In the genomic region with DNA sequence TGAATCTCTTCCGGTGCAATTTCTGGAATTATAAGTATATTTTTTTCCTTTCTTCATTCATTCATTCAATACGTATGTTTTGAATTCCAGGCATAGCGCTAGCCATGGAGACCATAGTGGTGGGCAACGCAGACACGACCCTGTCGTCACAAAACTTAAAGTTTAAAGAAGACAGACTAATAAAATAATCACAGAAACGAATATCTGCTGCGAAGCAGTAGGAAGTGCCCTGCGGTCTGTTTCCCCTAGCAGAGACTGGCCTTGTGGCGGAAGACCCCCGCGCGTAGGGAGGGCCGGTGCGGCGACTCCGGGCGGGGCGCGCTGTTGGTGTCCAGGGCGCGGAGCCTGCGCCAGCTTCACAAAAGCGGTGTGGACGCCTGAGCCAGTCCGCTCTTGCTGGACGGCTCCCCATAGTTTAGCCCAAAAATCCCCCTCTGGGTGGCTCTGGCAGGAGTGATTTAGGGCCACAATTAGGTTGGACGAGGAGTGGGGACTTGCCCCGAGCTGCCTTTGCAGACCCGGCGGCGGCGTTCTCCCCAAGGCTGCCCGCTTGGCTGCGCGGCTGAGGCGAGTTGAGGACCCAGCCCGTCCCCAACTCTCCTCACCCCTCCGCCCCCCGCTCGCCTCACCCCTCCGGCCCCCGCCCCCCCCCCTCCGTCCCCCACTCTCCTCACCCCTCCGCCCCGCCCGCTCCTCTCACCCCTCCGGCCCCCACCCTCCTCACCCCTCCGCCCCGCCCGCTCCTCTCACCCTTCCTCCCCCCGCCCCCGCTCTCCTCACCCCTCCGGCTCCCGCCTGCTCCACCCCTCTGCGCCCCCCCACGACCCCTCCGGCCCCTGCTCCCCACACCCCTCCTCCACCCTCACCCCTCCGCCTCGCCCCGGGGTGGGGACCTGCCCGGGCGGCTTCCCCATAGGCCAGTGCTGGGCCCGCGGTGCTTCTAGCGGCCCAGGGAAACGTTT, we compare ENCODE assay signal across 9 cellular contexts. TPM values are rescaled to one million over a fixed set of nuclear protein-coding genes. Genes with fewer than 3 reads are reported as not detected.
DNase-seq lines count a peak whose midpoint lies in the region; ATAC-seq, FAIRE-seq and TF ChIP-seq lines count a peak whose summit lies in the region.
"Had no signal": no experiment of that assay in that cellular context is flagged by ENCODE, and none has a peak within 500 bp of the region (broad histone marks: within the 10 kb centered on the region; RNA-seq: fewer than 3 reads in every experiment).

No MANE protein-coding gene starts in this region.

- H3K27ac ChIP-seq in SK-N-MC (peak overlapping the region; percentile 23; the same call in 1 of the 2 replicates), H1 (ENCODE audit: low read depth, low read length) (peak overlapping the region; percentile 71; the same call in 1 of the 2 replicates), upper lobe of right lung (peak overlapping the region; percentile 80)
- H3K27ac ChIP-seq: epithelial cell of prostate had no signal

- no peak overlapping the region for H3K14ac ChIP-seq in H1 (ENCODE audit: insufficient read length)

- ATAC-seq in mucosa of descending colon (peak; percentile 55), upper lobe of right lung (peak; percentile 67)

- no peaks in the 10 kb centered on the region; the same call in 1 of the 2 replicates for H3K23me2 ChIP-seq in H1 (ENCODE audit: low read depth, low read length)

- peak overlapping the region; percentile 61; the same call in 1 of the 2 replicates for H2AFZ ChIP-seq in H1 (ENCODE audit: low read length)

- H3K9me3 ChIP-seq in SK-N-MC (ENCODE audit: low read depth, low read length) (no peaks in the 10 kb centered on the region), H1 (ENCODE audit: insufficient read depth in 2 of 2, low read depth in 1 of 2, low read length in 1 of 2) (no peaks in the 10 kb centered on the region), mucosa of descending colon (no peaks in the 10 kb centered on the region), upper lobe of right lung (no peaks in the 10 kb centered on the region)

- peak in 1 of 2 experiments; percentile 73; a peak in 2 of 3 replicates for TF ChIP-seq POLR2A in H1 (IDR thresholded peaks at IDR 0.05; ENCODE audit: control extremely low read depth in 1 of 2, low read depth in 2 of 2, low read length in 2 of 2)

- H3K36me3 ChIP-seq in SK-N-MC (ENCODE audit: insufficient read depth, low read length) = no peaks in the 10 kb centered on the region
- no peaks in the 10 kb centered on the region for H3K36me3 ChIP-seq in H1 (ENCODE audit: control insufficient read depth in 2 of 4, insufficient read depth in 4 of 4, low read length in 3 of 4)
- no peaks in the 10 kb centered on the region for H3K36me3 ChIP-seq in mucosa of descending colon (ENCODE audit: low read depth)
- no peaks in the 10 kb centered on the region for H3K36me3 ChIP-seq in upper lobe of right lung

- H3K4ac ChIP-seq in H1 (replicated peaks; ENCODE audit: insufficient read length, low read depth, low read length) = no peak overlapping the region

- H3K18ac ChIP-seq in H1 (ENCODE audit: extremely low read depth, low read length) = peak overlapping the region; percentile 95

- WGBS in H1 (ENCODE audit: extremely low coverage in 1 of 2, insufficient coverage in 1 of 2, insufficient read length in 1 of 2, insufficient replicate concordance in 2 of 2, low coverage in 1 of 2, low lambda C conversion rate in 2 of 2, missing lambda C conversion rate in 1 of 2), 2 experiments = 7% methylated on average over 39 of the region's 67 CpGs; no CpG with 5 or more reads in 1 of the 2 experiments

- intact Hi-C loops in mucosa of descending colon (cut with DNase I, micrococcal nuclease) = no loop called here
- intact Hi-C loops in upper lobe of right lung (cut with DNase I) = no loop called here

- H3K56ac ChIP-seq in H1 (replicated peaks; ENCODE audit: insufficient read length, low read depth, low read length) = peak overlapping the region; percentile 75

- H3K4me1 ChIP-seq in H1 (replicated peaks in 1 of 4; ENCODE audit: control insufficient read depth in 3 of 4, insufficient read depth in 4 of 4, low read length in 3 of 4) (peaks cover 3 to 9% (median 5%) of the 10 kb centered on the region in 4 experiments; a peak in 5 of 7 replicates), mucosa of descending colon (ENCODE audit: low read depth) (no peaks in the 10 kb centered on the region), upper lobe of right lung (peaks cover 33% of the 10 kb centered on the region)

- H3K27me3 ChIP-seq in H1 (replicated peaks in 1 of 4; ENCODE audit: control insufficient read depth in 3 of 4, extremely low read depth in 1 of 4, insufficient read depth in 3 of 4, low read length in 3 of 4) (no peaks in the 10 kb centered on the region; a peak in 1 of 7 replicates), upper lobe of right lung (no peaks in the 10 kb centered on the region)

- H2BK15ac ChIP-seq in H1 (ENCODE audit: low read length) = no peak overlapping the region

- peak overlapping the region; percentile 81 for H2BK120ac ChIP-seq in H1 (replicated peaks; ENCODE audit: low read depth, low read length)

- in situ Hi-C loops in GM13976 (cut with MboI; ENCODE audit: low sequenced_read_pairs, unreplicated experiment) = no loop called here

- TF ChIP-seq EP300 in H1 (IDR thresholded peaks at IDR 0.05; ENCODE audit: borderline replicate concordance in 1 of 2, low read depth in 2 of 2, low read length in 2 of 2) = no peak

- H4K20me1 ChIP-seq in H1 (replicated peaks in 1 of 2; ENCODE audit: control insufficient read depth in 1 of 2, insufficient read depth in 2 of 2, low read length in 2 of 2) = no peaks in the 10 kb centered on the region

- no peaks in the 10 kb centered on the region for H3K79me2 ChIP-seq in H1 (ENCODE audit: control insufficient read depth in 1 of 2, insufficient read depth in 2 of 2, low read length in 2 of 2)

- TF ChIP-seq CTCF in GM13976 (IDR thresholded peaks at IDR 0.05; ENCODE audit: borderline replicate concordance, control extremely low read depth, extremely low read depth, insufficient read depth, missing control alignments) (no peak), H1 (IDR thresholded peaks at IDR 0.05; ENCODE audit: control extremely low read depth in 1 of 3, insufficient read depth in 1 of 3, low read depth in 1 of 3, low read length in 3 of 3) (no peak), mucosa of descending colon (IDR thresholded peaks at IDR 0.05) (no peak), upper lobe of right lung (IDR thresholded peaks at IDR 0.05) (no peak)

- H3K9ac ChIP-seq in SK-N-MC (ENCODE audit: insufficient read length) = no peak overlapping the region
- peak overlapping the region in 3 of 4 experiments; percentile 54 to 79 (median 65); a peak in 6 of 7 replicates for H3K9ac ChIP-seq in H1 (replicated peaks in 1 of 4; ENCODE audit: extremely low read depth in 1 of 4, low read depth in 3 of 4, low read length in 3 of 4)

- DNase-seq in GM13976 (ENCODE audit: low spot score) (peak; percentile 65), SK-N-MC (ENCODE audit: low read depth, low spot score) (no peak), H1 (ENCODE audit: low read depth in 1 of 2, low spot score in 2 of 2) (peak in 1 of 2 experiments; percentile 82), mucosa of descending colon (peak in 2 of 3 donors; percentile 25 to 46), upper lobe of right lung (peak; percentile 72), DMS79 treated with DMSO at 0.1 percent for 48 hours (lab: John Stamatoyannopoulos, UW) (no peak), NCI-H1694 (lab: John Stamatoyannopoulos, UW) (no peak), T1000 (lab: John Stamatoyannopoulos, UW) (no peak)

- peak overlapping the region; percentile 52 for H4K5ac ChIP-seq in H1 (ENCODE audit: insufficient read length, low read depth, low read length)

- POLR2A ChIA-PET in H1 (lab: Charles Lee; ENCODE audit: partially characterized antibody) = interaction anchor here (0.6 to 6.4 kb wide), 6 partner anchors 9 to 77 kb away, joined by 3 to 45 read pairs (median 4); a partner anchor contains a TSS

- H2BK20ac ChIP-seq in H1 (ENCODE audit: low read length) = no peak overlapping the region

- H4K91ac ChIP-seq in H1 (replicated peaks; ENCODE audit: insufficient read length, low read length) = peak overlapping the region; percentile 50

- CTCF ChIA-PET in H1 (lab: Charles Lee; ENCODE audit: partially characterized antibody) = no interaction called here

- peak overlapping the region; percentile 94; the same call in 1 of the 2 replicates for H4K8ac ChIP-seq in H1 (ENCODE audit: extremely low read depth, insufficient read depth, low read length)

- no peak overlapping the region for H3K23ac ChIP-seq in H1 (ENCODE audit: insufficient read length)

- H2BK5ac ChIP-seq in H1 (ENCODE audit: low read depth, low read length) = peak overlapping the region; percentile 72; the same call in 1 of the 2 replicates

- no peaks in the 10 kb centered on the region for H3K79me1 ChIP-seq in H1 (ENCODE audit: low read depth, low read length)

- H3K4me3 ChIP-seq in SK-N-MC (no peak overlapping the region), H1 (ENCODE audit: extremely low read depth in 1 of 4, insufficient read depth in 2 of 4, low read depth in 3 of 4, low read length in 4 of 4) (peak overlapping the region; percentile 62 to 68 (median 65)), mucosa of descending colon (no peak overlapping the region), upper lobe of right lung (peak overlapping the region; percentile 52)

- H2BK12ac ChIP-seq in H1 (ENCODE audit: low read depth, low read length) = peak overlapping the region; percentile 1; the same call in 1 of the 2 replicates

- no peak for FAIRE-seq in H1 (lab: Jason Lieb, UNC)

- peak overlapping the region; percentile 77 to 83 for H3K4me2 ChIP-seq in H1 (ENCODE audit: insufficient read depth in 1 of 2, low read depth in 2 of 2, low read length in 2 of 2)

- H2AK5ac ChIP-seq in H1 (ENCODE audit: low read depth, low read length) = no peak overlapping the region

- no peak; a peak in 1 of 4 replicates for TF ChIP-seq RAD21 in H1 (IDR thresholded peaks at IDR 0.05 in 1 of 2, conservative IDR thresholded peaks at IDR 0.05 in 1 of 2; ENCODE audit: low read depth in 2 of 2, low read length in 2 of 2)

TF ChIP-seq in H1, 55 proteins besides CTCF, POLR2A, EP300 and RAD21 (continues in another document):
- TF ChIP-seq KDM4A (IDR thresholded peaks at IDR 0.05; ENCODE audit: low read depth, low read length, severe bottlenecking) = peak; percentile 47
- TF ChIP-seq RXRA (IDR thresholded peaks at IDR 0.05; ENCODE audit: insufficient read depth, low read depth, low read length) = no peak

RNA-seq across cellular contexts. Expression of a gene that starts 14.2 kb away (rescaled TPM):
- total RNA-seq in H1 (2021; fragmentation: NEBNext Ultra II Directional; extraction: Animal tissue kit (Norgen Biotek cat#: 25700)) = 26.2 and 26.5 TPM in 2 replicates
- polyA plus RNA-seq in H1 (2011; rRNA removed) = 8.3 and 10.8 TPM in 2 replicates
- 10.7 TPM for polyA plus RNA-seq in H1 (2011; cell fraction: cytosol; rRNA removed)
- 17.0 TPM for polyA plus RNA-seq in H1 (2011; cell fraction: nucleus; rRNA removed)
- polyA plus RNA-seq in H1 (2012, experiment 1 of 2) = 10.4 to 14.1 TPM (median 13.4 TPM) in 4 replicates
- 4.8 TPM for polyA plus RNA-seq in H1 (2012, experiment 2 of 2)
- polyA plus RNA-seq in H1 (2013, experiment 1 of 2) = 8.5 TPM
- polyA plus RNA-seq in H1 (2013, experiment 2 of 2) = 8.7 TPM
- polyA minus RNA-seq in H1 (2011; rRNA and poly(A)+ RNA removed) = 11.9 and 13.9 TPM in 2 replicates
- polyA minus RNA-seq in H1 (2011; cell fraction: cytosol; rRNA and poly(A)+ RNA removed) = 15.9 TPM
- 15.9 TPM for polyA minus RNA-seq in H1 (2011; cell fraction: nucleus; rRNA and poly(A)+ RNA removed)
- total RNA-seq in mucosa of descending colon (10 to 100 TPM in 2 of 3 donors, 1 to 10 TPM in 1; 9.1 to 25.9 (median 10.3) TPM), upper lobe of right lung (44.1 TPM)

Comparison
In these comparisons a context has a peak if more than half of its experiments do, and no peak if none do; other contexts are left out.
1. DNase-seq: peak in GM13976 (single experiment), mucosa of descending colon (2 of 3) and upper lobe of right lung (single experiment); none in SK-N-MC (single experiment), DMS79 treated with DMSO at 0.1 percent for 48 hours (single experiment), NCI-H1694 (single experiment) and T1000 (single experiment).
2. H3K27ac ChIP-seq: peak in every context shown above with its lines; median percentile 80 in upper lobe of right lung; 71 in H1; 23 in SK-N-MC.
3. H3K4me3 ChIP-seq: peak in H1 (4 of 4) and upper lobe of right lung (single experiment); none in SK-N-MC (single experiment) and mucosa of descending colon (single experiment).